ENCODE assay signal across 3 cellular contexts in genomic region chr18:7144921-7145320, GRCh38. TPM values are rescaled to one million over a fixed set of nuclear protein-coding genes. Genes with fewer than 3 reads are reported as not detected.
"Had no signal": no experiment of that assay in that cellular context is flagged by ENCODE, and none has a peak within 500 bp of the region (broad histone marks: within the 10 kb centered on the region; RNA-seq: fewer than 3 reads in every experiment).

No MANE protein-coding gene starts in this region.

RNA-seq across cellular contexts. Expression of gene LAMA1, which starts 27.3 kb away (rescaled TPM):
- total RNA-seq: HT-29 had no signal
- polyA plus RNA-seq: IgD-negative memory B cell, K562 had no signal
